17 cellular contexts compared by ENCODE assay signal in genomic region chr6:164928366-164929154, GRCh38.
DNase-seq lines count a peak whose midpoint lies in the region; ATAC-seq and TF ChIP-seq lines count a peak whose summit lies in the region.
"Had no signal": no experiment of that assay in that cellular context is flagged by ENCODE, and none has a peak within 500 bp of the region (broad histone marks: within the 10 kb centered on the region; RNA-seq: fewer than 3 reads in every experiment).

No MANE protein-coding gene starts in this region.

- intact Hi-C loops in upper lobe of right lung (cut with DNase I): no loop called here

- no peaks in the 10 kb centered on the region for H3K27me3 ChIP-seq in upper lobe of right lung
- H3K27me3 ChIP-seq: BLaER1, suprapubic skin had no signal

- no peaks in the 10 kb centered on the region for H3K36me3 ChIP-seq in upper lobe of right lung
- H3K36me3 ChIP-seq: BLaER1, lower lobe of right lung, suprapubic skin had no signal

- DNase-seq in AG10803 (ENCODE audit: low read depth): peak; percentile 4
- DNase-seq in NCI-H146 treated with DMSO at 0.1 percent for 48 hours (lab: John Stamatoyannopoulos, UW; ENCODE audit: unreplicated experiment): peak; percentile 32
- peak; percentile 39 for DNase-seq in occipital lobe (lab: John Stamatoyannopoulos, UW)
- DNase-seq in upper lobe of right lung: no peak
- no peak for DNase-seq in SKM-1 treated with dmso at 0.1 percent for 144 hours (lab: John Stamatoyannopoulos, UW; ENCODE audit: unreplicated experiment)
- no peak for DNase-seq in RKO (ENCODE audit: low spot score)
- DNase-seq: activated CD4-positive, alpha-beta memory T cell treated with anti-CD3 and anti-CD28 coated beads for 36 hours; amniotic stem cell; DND-41; lower lobe of right lung; natural killer cell; NCI-H1930 had no signal

- no peaks in the 10 kb centered on the region for H3K9me3 ChIP-seq in upper lobe of right lung
- H3K9me3 ChIP-seq: BLaER1, lower lobe of right lung, suprapubic skin had no signal

- H3K27ac ChIP-seq in cingulate gyrus (ENCODE audit: low read depth, low read length) (peak overlapping the region; percentile 82), upper lobe of right lung (no peak overlapping the region)
- H3K27ac ChIP-seq: BLaER1, lower lobe of right lung, suprapubic skin had no signal

- TF ChIP-seq CTCF in AG10803 (conservative IDR thresholded peaks at IDR 0.05; ENCODE audit: low read length): no peak
- TF ChIP-seq CTCF in upper lobe of right lung (IDR thresholded peaks at IDR 0.05): no peak

- no peak for ATAC-seq in upper lobe of right lung
- no peak for ATAC-seq in HG02588 (IDR thresholded peaks at IDR 0.05; ENCODE audit: unreplicated experiment)
- ATAC-seq: activated T-helper 17 cell treated with anti-CD3 and anti-CD28 coated beads, Interleukin-2, amount 50 U/mL, for 72 hours had no signal

- H3K4me3 ChIP-seq in AG10803 (ENCODE audit: low read length) (peak overlapping the region; percentile 49; the same call in 1 of the 2 replicates), upper lobe of right lung (no peak overlapping the region)
- H3K4me3 ChIP-seq: BLaER1, lower lobe of right lung, suprapubic skin had no signal

- H3K4me1 ChIP-seq in upper lobe of right lung: no peaks in the 10 kb centered on the region
- H3K4me1 ChIP-seq: BLaER1 had no signal

Comparison
In these comparisons a context has a peak if more than half of its experiments do, and no peak if none do; other contexts are left out.
1. DNase-seq: peak in AG10803 (single experiment), NCI-H146 treated with DMSO at 0.1 percent for 48 hours (single experiment) and occipital lobe (single experiment); none in upper lobe of right lung (single experiment), SKM-1 treated with dmso at 0.1 percent for 144 hours (single experiment) and RKO (single experiment).